In genomic region chr6:77657365-77657764, GRCh38 we compare ENCODE assay signal across 2 cellular contexts.
TF ChIP-seq lines count a peak whose summit lies in the region.

No MANE protein-coding gene starts in this region.

TF ChIP-seq in H1, 55 proteins besides CTCF, POLR2A, EP300 and RAD21 (continued from another document):
- TF ChIP-seq MAX (IDR thresholded peaks at IDR 0.05): no peak
- no peak for TF ChIP-seq NRF1 (IDR thresholded peaks at IDR 0.05; ENCODE audit: low read depth, low read length)
- TF ChIP-seq CEBPB (IDR thresholded peaks at IDR 0.05; ENCODE audit: low read depth, low read length): no peak
- no peak for TF ChIP-seq ATF3 (IDR thresholded peaks at IDR 0.05; ENCODE audit: insufficient read depth, low read depth, low read length)
- no peak for TF ChIP-seq SAP30 (IDR thresholded peaks at IDR 0.05; ENCODE audit: insufficient read depth, insufficient replicate concordance, low read length)
- no peak for TF ChIP-seq ASH2L (IDR thresholded peaks at IDR 0.05; ENCODE audit: low read length)
- no peak for TF ChIP-seq YY1 (IDR thresholded peaks at IDR 0.05; ENCODE audit: low read depth, low read length)
- no peak for TF ChIP-seq USF2 (IDR thresholded peaks at IDR 0.05; ENCODE audit: low read length)
TF ChIP-seq in H1: peak in this region for 0.

TF ChIP-seq in SK-N-SH treated with all-trans-retinoic acid at 6 μM for 48 hours, 23 proteins besides CTCF, POLR2A, EP300 and RAD21 (continued from another document):
- TF ChIP-seq PATZ1 (CRISPR knock-in tag; IDR thresholded peaks at IDR 0.05; ENCODE audit: borderline replicate concordance) (no peak), RARB (CRISPR knock-in tag; IDR thresholded peaks at IDR 0.05) (no peak), ZC3H10 (CRISPR knock-in tag; IDR thresholded peaks at IDR 0.05) (no peak), ZNF70 (CRISPR knock-in tag; IDR thresholded peaks at IDR 0.05) (no peak), ISL1 (CRISPR knock-in tag; IDR thresholded peaks at IDR 0.05) (no peak), ZNF8 (CRISPR knock-in tag; IDR thresholded peaks at IDR 0.05) (no peak), TOX (CRISPR knock-in tag; IDR thresholded peaks at IDR 0.05; ENCODE audit: borderline replicate concordance) (no peak), SNAI2 (CRISPR knock-in tag; IDR thresholded peaks at IDR 0.05) (no peak), TCF4 (CRISPR knock-in tag; IDR thresholded peaks at IDR 0.05; ENCODE audit: borderline replicate concordance) (no peak), TSHZ2 (CRISPR knock-in tag; IDR thresholded peaks at IDR 0.05) (no peak)
